Comparison of ENCODE assay signal across 8 cellular contexts in the genomic region with DNA sequence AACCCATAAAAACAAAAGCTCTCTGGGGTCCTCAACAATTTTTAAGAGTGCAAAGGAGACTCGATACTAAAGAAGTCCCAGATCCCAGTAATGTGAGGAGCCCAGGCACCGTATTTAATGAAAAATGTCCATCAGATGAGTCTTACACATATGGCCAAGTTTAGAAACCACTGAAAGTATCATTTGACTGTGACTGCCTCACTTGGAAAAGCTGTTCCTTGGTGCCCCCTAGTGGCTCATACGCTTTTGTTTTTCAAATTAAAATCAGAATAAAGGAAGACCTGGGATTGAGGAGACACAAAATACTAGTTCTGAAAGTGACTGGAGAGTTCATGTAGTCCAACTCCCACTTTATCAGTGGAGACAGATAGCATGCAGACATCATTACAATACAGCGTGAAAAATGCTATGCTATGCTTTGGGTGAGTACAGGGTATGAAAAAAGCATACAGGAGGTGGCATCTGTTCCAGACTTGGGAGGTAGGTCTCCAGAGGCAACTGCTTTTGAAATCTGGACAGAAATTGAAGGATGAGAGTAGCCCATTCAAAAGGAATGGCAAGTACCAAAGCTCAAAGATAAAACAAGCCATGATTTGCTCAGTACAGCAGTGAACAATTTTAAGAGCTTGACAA. TPM values are rescaled to one million over a fixed set of nuclear protein-coding genes. Genes with fewer than 3 reads are reported as not detected.
DNase-seq lines count a peak whose midpoint lies in the region; ATAC-seq and TF ChIP-seq lines count a peak whose summit lies in the region.

No MANE protein-coding gene starts in this region.

- H3K36me3 ChIP-seq in colonic mucosa, result peaks cover 7% of the 10 kb centered on the region

- H3K27me3 ChIP-seq in colonic mucosa, result no peaks in the 10 kb centered on the region

- TF ChIP-seq CTCF in colonic mucosa (IDR thresholded peaks at IDR 0.05), result peak; percentile 68

- no peaks in the 10 kb centered on the region for H3K4me1 ChIP-seq in colonic mucosa

- DNase-seq in CMK (ENCODE audit: low read depth) (peak; percentile 14), NCI-H446 (lab: John Stamatoyannopoulos, UW) (peak; percentile 93 to 94), colonic mucosa (peak; percentile 75), lung microvascular endothelial cell (ENCODE audit: low read depth in 2 of 2) (peak; percentile 87 to 89)
- DNase-seq in activated CD4-positive, alpha-beta T cell treated with anti-CD3 and anti-CD28 coated beads for 1 hour, result peak; percentile 12
- DNase-seq in stimulated activated CD8-positive, alpha-beta memory T cell treated with anti-CD3 and anti-CD28 coated beads, Interleukin-15, amount 100 ng/mL, for 24 hours (ENCODE audit: low read depth), result peak; percentile 9

- H3K27ac ChIP-seq in colonic mucosa, result no peak overlapping the region

- intact Hi-C loops in colonic mucosa (cut with DNase I), result loop anchor here (5.0 kb wide), 2 partner anchors 133 to 383 kb away; no protein-coding TSS in a partner anchor

- H3K4me3 ChIP-seq in colonic mucosa, result no peak overlapping the region

- no peaks in the 10 kb centered on the region for H3K9me3 ChIP-seq in colonic mucosa

- peak; percentile 86 for ATAC-seq in GM19328 (IDR thresholded peaks at IDR 0.05; ENCODE audit: unreplicated experiment)
- peak; percentile 95 for ATAC-seq in HG03442 (IDR thresholded peaks at IDR 0.05; ENCODE audit: unreplicated experiment)

- H3K9ac ChIP-seq in colonic mucosa (ENCODE audit: low read depth in 2 of 2, low read length in 2 of 2), result no peak overlapping the region

RNA-seq across cellular contexts. Expression of a gene that starts 33.8 kb away (rescaled TPM):
- total RNA-seq in colonic mucosa (10 to 100 TPM; 21.5 to 31.9 TPM), lung microvascular endothelial cell (7.6 and 14.9 TPM in 2 replicates)

RNA-seq across cellular contexts. Expression of a gene that starts 33.9 kb away (rescaled TPM):
- total RNA-seq in colonic mucosa (10 to 100 TPM in 1 of 2 donors, 1 to 10 TPM in 1; 9.2 to 20.4 TPM), lung microvascular endothelial cell (11.3 and 15.9 TPM in 2 replicates)

Comparison
In these comparisons a context has a peak if more than half of its experiments do, and no peak if none do; other contexts are left out.
1. DNase-seq: peak in every context shown above with its lines; median percentile 94 in NCI-H446; 88 in lung microvascular endothelial cell; 75 in colonic mucosa; 14 in CMK; 12 in activated CD4-positive, alpha-beta T cell treated with anti-CD3 and anti-CD28 coated beads for 1 hour; 9 in stimulated activated CD8-positive, alpha-beta memory T cell treated with anti-CD3 and anti-CD28 coated beads, Interleukin-15, amount 100 ng/mL, for 24 hours.